In genomic region chr9:213901-214300, GRCh38 we compare ENCODE assay signal across 7 cellular contexts. TPM values are rescaled to one million over a fixed set of nuclear protein-coding genes. Genes with fewer than 3 reads are reported as not detected.
DNase-seq lines count a peak whose midpoint lies in the region; ATAC-seq, FAIRE-seq and TF ChIP-seq lines count a peak whose summit lies in the region.
"Not testable (repeated sequence)": the region's sequence is repeated elsewhere in the genome, so short reads cannot be mapped to it uniquely, and the experiment has no call there.

No MANE protein-coding gene starts in this region.

- peak; percentile 51 for FAIRE-seq in K562 (lab: Jason Lieb, UNC)

- H3K4me2 ChIP-seq in K562 (ENCODE audit: insufficient read depth, low read length): peak overlapping the region; percentile 81

- BruUV-seq in K562 (replicated peaks; lab: Mats Ljungman, UMichigan): not testable (repeated sequence)

- peaks cover 37% of the 10 kb centered on the region for H3K79me2 ChIP-seq in K562 (ENCODE audit: control insufficient read depth, insufficient read depth, low read length)

- H3K9ac ChIP-seq in K562 (ENCODE audit: insufficient read depth in 1 of 2, low read depth in 2 of 2, low read length in 2 of 2): peak overlapping the region; percentile 84; a peak in 3 of 4 replicates

- CTCF ChIA-PET in activated CD4-positive, alpha-beta memory T cell treated with anti-CD3 and anti-CD28 coated beads for 36 hours (lab: Charles Lee): interaction anchor here (0.9 to 2.2 kb wide), 9 partner anchors 11 to 93 kb away, joined by 4 to 19 read pairs (median 6); no protein-coding TSS in a partner anchor
- CTCF ChIA-PET in K562 (lab: Yijun Ruan, JAX; ENCODE audit: low intra/inter-chr PET ratio): interaction anchor here (0.9 kb wide), 1 partner anchor 8 kb away, joined by 6 read pairs; no protein-coding TSS in a partner anchor

- H3K4me3 ChIP-seq in GM06990 (replicated peaks; ENCODE audit: low read depth, low read length) (peak overlapping the region; percentile 73), NB4 (ENCODE audit: low read depth, low read length) (peak overlapping the region; percentile 62), K562 (peak overlapping the region; percentile 57), mononuclear cell (ENCODE audit: low read length) (peak overlapping the region; percentile 87), gastrocnemius medialis (peak overlapping the region in 3 of 4 donors; percentile 53 to 67 (median 58))

- POLR2A ChIA-PET in activated CD4-positive, alpha-beta memory T cell treated with anti-CD3 and anti-CD28 coated beads for 36 hours (lab: Charles Lee): interaction anchor here (1.1 to 4.0 kb wide), 4 partner anchors 12 to 90 kb away, joined by 3 to 34 read pairs (median 12); no protein-coding TSS in a partner anchor
- POLR2A ChIA-PET in K562 (lab: Yijun Ruan, JAX): interaction anchor here (0.6 to 1.7 kb wide), 3 partner anchors 8 to 75 kb away, joined by 3 to 9 read pairs (median 3); no protein-coding TSS in a partner anchor

- not testable (repeated sequence) for H3K9me1 ChIP-seq in K562 (ENCODE audit: control insufficient read depth, insufficient read depth, low read length)

- peaks cover 15% of the 10 kb centered on the region for H3K4me1 Mint-ChIP-seq in activated CD4-positive, alpha-beta memory T cell treated with anti-CD3 and anti-CD28 coated beads for 36 hours (ENCODE audit: low read depth)

- not testable (repeated sequence) for DNase-seq in GM06990 (ENCODE audit: extremely low read depth, insufficient read length); activated CD4-positive, alpha-beta memory T cell treated with anti-CD3 and anti-CD28 coated beads for 36 hours; gastrocnemius medialis
- DNase-seq in NB4 (ENCODE audit: low read depth): peak; percentile 23
- DNase-seq in K562 (ENCODE audit: extremely low read depth in 1 of 4, low spot score in 3 of 4): peak in 1 of 4 experiments; percentile 54
- DNase-seq in Right ventricle myocardium inferior (ENCODE audit: missing footprints): peak; percentile 62

- H4K20me1 ChIP-seq in K562 (replicated peaks; ENCODE audit: control insufficient read depth, insufficient read depth, low read length): not testable (repeated sequence)

- not testable (repeated sequence) for TF ChIP-seq RAD21 in K562 (CRISPR knock-in tag; conservative IDR thresholded peaks at IDR 0.05 in 1 of 2, IDR thresholded peaks at IDR 0.05 in 1 of 2)

- H3K36me3 Mint-ChIP-seq in activated CD4-positive, alpha-beta memory T cell treated with anti-CD3 and anti-CD28 coated beads for 36 hours: not testable (repeated sequence)

- H3K27ac ChIP-seq in K562 (ENCODE audit: extremely low read depth, low read depth, low read length): peak overlapping the region; percentile 92
- not testable (repeated sequence) for H3K27ac ChIP-seq in gastrocnemius medialis

- peak overlapping the region; percentile 80 for H3K4me3 Mint-ChIP-seq in activated CD4-positive, alpha-beta memory T cell treated with anti-CD3 and anti-CD28 coated beads for 36 hours

- ATAC-seq in K562: peak; percentile 6
- ATAC-seq in Right ventricle myocardium inferior, gastrocnemius medialis: not testable (repeated sequence)

- H3K9me3 Mint-ChIP-seq in activated CD4-positive, alpha-beta memory T cell treated with anti-CD3 and anti-CD28 coated beads for 36 hours: not testable (repeated sequence)

- intact Hi-C loops in activated CD4-positive, alpha-beta memory T cell treated with anti-CD3 and anti-CD28 coated beads for 36 hours (cut with micrococcal nuclease): loop anchor here (2.0 kb wide), 1 partner anchor 59 kb away; no protein-coding TSS in a partner anchor
- intact Hi-C loops in K562 (cut with micrococcal nuclease): loop anchor here (1.0 to 10.0 kb wide), 2 partner anchors 58 to 91 kb away; no protein-coding TSS in a partner anchor
- intact Hi-C loops in Right ventricle myocardium inferior (cut with DNase I); gastrocnemius medialis (cut with DNase I; ENCODE audit: low total_unique reads): not testable (repeated sequence)

- H3K9me3 ChIP-seq in K562 (replicated peaks; ENCODE audit: control insufficient read depth, insufficient read depth, low read depth, low read length); mononuclear cell (ENCODE audit: low read depth, low read length); gastrocnemius medialis: not testable (repeated sequence)

- not testable (repeated sequence) for TF ChIP-seq EP300 in K562 (IDR thresholded peaks at IDR 0.05; ENCODE audit: low read length)

- not testable (repeated sequence) for TF ChIP-seq CTCF in GM06990 (IDR thresholded peaks at IDR 0.05; ENCODE audit: insufficient read depth, low read length, poor library complexity, severe bottlenecking); NB4 (IDR thresholded peaks at IDR 0.05; ENCODE audit: low read depth, low read length); K562 (IDR thresholded peaks at IDR 0.05 in 2 of 3, conservative IDR thresholded peaks at IDR 0.05 in 1 of 3; ENCODE audit: insufficient read depth in 2 of 3, low read depth in 1 of 3, low read length in 3 of 3); gastrocnemius medialis (IDR thresholded peaks at IDR 0.05 in 4 of 5, conservative IDR thresholded peaks at IDR 0.05 in 1 of 5)

- in situ Hi-C loops in K562 (cut with MboI): loop anchor here (5.0 kb wide), 1 partner anchor 73 kb away; no protein-coding TSS in a partner anchor
- in situ Hi-C loops in gastrocnemius medialis (cut with MboI; ENCODE audit: low sequenced_read_pairs in 4 of 4): not testable (repeated sequence)

- not testable (repeated sequence) for H3K36me3 ChIP-seq in GM06990 (ENCODE audit: control insufficient read depth, insufficient read depth, low read length); K562 (ENCODE audit: control insufficient read depth, insufficient read depth, low read length); gastrocnemius medialis

- H3K27me3 ChIP-seq in GM06990 (replicated peaks; ENCODE audit: control insufficient read depth, insufficient read depth, low read length); K562 (ENCODE audit: control insufficient read depth in 2 of 2, insufficient read depth in 2 of 2, low read length in 2 of 2); mononuclear cell (ENCODE audit: insufficient read depth, low read length): not testable (repeated sequence)
- H3K27me3 ChIP-seq in gastrocnemius medialis: peaks cover 0 to 11% (median 0%) of the 10 kb centered on the region in 3 donors

- 13% methylated on average over 14 of the region's 24 CpGs for WGBS in K562 (ENCODE audit: insufficient coverage, low coverage, missing lambda C conversion rate)

- peaks cover 24 to 48% of the 10 kb centered on the region in 2 experiments for H3K4me1 ChIP-seq in K562 (replicated peaks in 1 of 2; ENCODE audit: control insufficient read depth in 2 of 2, insufficient read depth in 2 of 2, low read length in 2 of 2)
- peaks cover 84% of the 10 kb centered on the region for H3K4me1 ChIP-seq in mononuclear cell (ENCODE audit: insufficient read depth, low read length)
- H3K4me1 ChIP-seq in gastrocnemius medialis: not testable (repeated sequence)

- not testable (repeated sequence) for TF ChIP-seq POLR2A in NB4 (IDR thresholded peaks at IDR 0.05; ENCODE audit: extremely low read depth, insufficient read length); K562 (conservative IDR thresholded peaks at IDR 0.05); gastrocnemius medialis (IDR thresholded peaks at IDR 0.05)

- H2AFZ ChIP-seq in K562 (ENCODE audit: low read depth, low read length): peak overlapping the region; percentile 90

- not testable (repeated sequence) for H3K27me3 Mint-ChIP-seq in activated CD4-positive, alpha-beta memory T cell treated with anti-CD3 and anti-CD28 coated beads for 36 hours

- not testable (repeated sequence) for H3K27ac Mint-ChIP-seq in activated CD4-positive, alpha-beta memory T cell treated with anti-CD3 and anti-CD28 coated beads for 36 hours

RNA-seq across cellular contexts. Expression of gene DOCK8, which starts 0.8 kb away (rescaled TPM):
- 100 to 1,000 TPM; 140 to 141 TPM for total RNA-seq in activated CD4-positive, alpha-beta memory T cell treated with anti-CD3 and anti-CD28 coated beads for 36 hours
- total RNA-seq in K562 (2011; cell fraction: chromatin; rRNA removed; ENCODE audit: low replicate concordance): 66.2 and 95.4 TPM in 2 replicates
- total RNA-seq in K562 (2011; cell fraction: nucleolus; rRNA removed): 34.0 and 43.2 TPM in 2 replicates
- total RNA-seq in K562 (2011; cell fraction: nucleoplasm; rRNA removed): 56.7 and 77.1 TPM in 2 replicates
- total RNA-seq in K562 (2014; rRNA removed): 25.1 and 33.4 TPM in 2 replicates
- total RNA-seq in K562 (2014; rRNA removed; fragmentation: Illumina TruSeq; extraction: Trizol): 27.3 and 28.7 TPM in 2 replicates
- total RNA-seq in K562 (2015; rRNA removed; fragmentation: Illumina TruSeq; extraction: Trizol): 32.4 and 34.3 TPM in 2 replicates
- 49.4 and 53.8 TPM in 2 replicates for total RNA-seq in K562 (2021)
- 15.3 and 34.5 TPM in 2 replicates for polyA plus RNA-seq in K562 (2011; rRNA removed)
- polyA plus RNA-seq in K562 (2011; cell fraction: cytosol; rRNA removed): 11.0 and 29.6 TPM in 2 replicates
- 25.1 and 49.4 TPM in 2 replicates for polyA plus RNA-seq in K562 (2011; cell fraction: nucleus; rRNA removed)
- polyA plus RNA-seq in K562 (2012): 26.9 and 57.9 TPM in 2 replicates
- 30.9 and 32.8 TPM in 2 replicates for polyA plus RNA-seq in K562 (2014; fragmentation: Illumina TruSeq; extraction: Trizol)
- polyA plus RNA-seq in K562 (2014; fragmentation: Nextera tagmentation; extraction: Ambion mirVana): 10 to 100 TPM; 14.4 to 14.5 TPM
- polyA plus RNA-seq in K562 (2014; rRNA removed): 19.6 and 23.4 TPM in 2 replicates
- 33.3 and 80.3 TPM in 2 replicates for polyA minus RNA-seq in K562 (2011; rRNA and poly(A)+ RNA removed)
- polyA minus RNA-seq in K562 (2011; cell fraction: cytosol; rRNA and poly(A)+ RNA removed): 19.0 and 43.3 TPM in 2 replicates
- 32.4 and 104 TPM in 2 replicates for polyA minus RNA-seq in K562 (2011; cell fraction: nucleus; rRNA and poly(A)+ RNA removed)
- total RNA-seq in Right ventricle myocardium inferior: 6.1 TPM
- total RNA-seq in mononuclear cell: 80.8 TPM
- 1 to 10 TPM in 3 of 4 donors, under 1 TPM in 1; 0.80 to 2.8 (median 2.0) TPM for total RNA-seq in gastrocnemius medialis

RNA-seq across cellular contexts. Expression of gene ZNG1A, which starts 35.0 kb away (rescaled TPM):
- 10 to 100 TPM; 36.8 to 42.1 TPM for total RNA-seq in activated CD4-positive, alpha-beta memory T cell treated with anti-CD3 and anti-CD28 coated beads for 36 hours
- total RNA-seq in K562 (2011; cell fraction: chromatin; rRNA removed; ENCODE audit: low replicate concordance): 30.2 and 116 TPM in 2 replicates
- total RNA-seq in K562 (2011; cell fraction: nucleolus; rRNA removed): 15.2 and 21.2 TPM in 2 replicates
- 67.6 and 130 TPM in 2 replicates for total RNA-seq in K562 (2011; cell fraction: nucleoplasm; rRNA removed)
- 17.6 and 20.7 TPM in 2 replicates for total RNA-seq in K562 (2014; rRNA removed)
- total RNA-seq in K562 (2014; rRNA removed; fragmentation: Illumina TruSeq; extraction: Trizol): 43.4 and 50.2 TPM in 2 replicates
- total RNA-seq in K562 (2015; rRNA removed; fragmentation: Illumina TruSeq; extraction: Trizol): 35.4 and 39.7 TPM in 2 replicates
- total RNA-seq in K562 (2021): 29.0 and 30.1 TPM in 2 replicates
- polyA plus RNA-seq in K562 (2011; rRNA removed): 24.2 and 31.2 TPM in 2 replicates
- polyA plus RNA-seq in K562 (2011; cell fraction: cytosol; rRNA removed): 5.3 and 14.7 TPM in 2 replicates
- polyA plus RNA-seq in K562 (2011; cell fraction: nucleus; rRNA removed): 20.5 and 29.9 TPM in 2 replicates
- 16.5 and 22.3 TPM in 2 replicates for polyA plus RNA-seq in K562 (2012)
- polyA plus RNA-seq in K562 (2014; fragmentation: Illumina TruSeq; extraction: Trizol): 37.1 and 41.7 TPM in 2 replicates
- polyA plus RNA-seq in K562 (2014; fragmentation: Nextera tagmentation; extraction: Ambion mirVana): 10 to 100 TPM; 78.1 to 90.6 TPM
- polyA plus RNA-seq in K562 (2014; rRNA removed): 34.9 and 42.9 TPM in 2 replicates
- 32.6 and 38.3 TPM in 2 replicates for polyA minus RNA-seq in K562 (2011; rRNA and poly(A)+ RNA removed)
- polyA minus RNA-seq in K562 (2011; cell fraction: cytosol; rRNA and poly(A)+ RNA removed): 6.8 and 8.5 TPM in 2 replicates
- 36.5 and 54.1 TPM in 2 replicates for polyA minus RNA-seq in K562 (2011; cell fraction: nucleus; rRNA and poly(A)+ RNA removed)
- 13.2 TPM for total RNA-seq in Right ventricle myocardium inferior
- 27.4 TPM for total RNA-seq in mononuclear cell
- total RNA-seq in gastrocnemius medialis: 10 to 100 TPM in 3 of 4 donors, 1 to 10 TPM in 1; 8.6 to 28.2 (median 20.8) TPM
